ENCODE assay signal across 22 cellular contexts in the genomic region with DNA sequence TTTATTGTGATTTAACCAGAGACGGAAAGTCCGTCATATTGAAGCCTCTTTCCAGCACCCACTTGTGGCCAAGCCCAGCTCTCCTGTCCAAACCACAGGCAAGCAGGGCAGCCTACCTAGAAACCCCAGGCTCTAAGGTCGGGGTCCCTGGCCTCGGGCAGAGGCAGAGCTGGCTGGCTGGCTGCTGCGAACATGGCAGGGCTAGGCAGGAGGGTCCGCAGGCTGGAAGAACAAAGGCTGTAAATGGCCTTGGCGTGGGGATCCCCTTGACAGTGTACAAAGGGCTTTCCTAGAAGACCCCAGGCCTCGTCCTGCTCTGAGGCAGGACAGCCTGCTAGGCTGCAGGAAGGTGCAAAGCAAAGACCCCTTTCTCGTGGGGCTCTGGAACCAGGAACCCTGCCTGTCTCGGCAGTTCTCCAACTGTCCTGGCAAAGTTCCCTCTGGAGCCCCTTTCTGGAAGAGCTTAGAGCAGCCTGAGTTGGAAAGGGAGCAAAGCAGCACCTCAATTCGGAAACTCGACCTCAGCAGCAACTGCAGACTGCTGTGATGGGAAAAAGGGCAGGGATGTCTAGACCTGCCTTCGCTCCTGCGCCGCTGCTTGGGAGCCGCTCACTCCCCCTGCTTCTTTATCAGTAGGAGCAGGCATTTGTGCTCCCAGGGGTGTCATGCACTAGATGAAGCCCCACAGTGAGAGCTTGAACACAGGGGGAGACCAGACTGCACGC. TPM values are rescaled to one million over a fixed set of nuclear protein-coding genes. Genes with fewer than 3 reads are reported as not detected.
DNase-seq lines count a peak whose midpoint lies in the region; ATAC-seq, FAIRE-seq and TF ChIP-seq lines count a peak whose summit lies in the region.
"Had no signal": no experiment of that assay in that cellular context is flagged by ENCODE, and none has a peak within 500 bp of the region (broad histone marks: within the 10 kb centered on the region; RNA-seq: fewer than 3 reads in every experiment).

No MANE protein-coding gene starts in this region.

- H3K4me3 Mint-ChIP-seq in activated T-cell treated with anti-CD3 and anti-CD28 coated beads, Interleukin-2, amount 50 U/mL, for 24 hours, result no peak overlapping the region
- H3K4me3 Mint-ChIP-seq in type B pancreatic cell, result no peak overlapping the region
- H3K4me3 Mint-ChIP-seq: activated naive CD4-positive, alpha-beta T cell treated with anti-CD3 and anti-CD28 coated beads, Interleukin-2, amount 50 U/mL, for 24 hours; activated T-helper 1 cell treated with anti-CD3 and anti-CD28 coated beads, Interleukin-12 subunit alpha, Interleukin-12 subunit beta, Interleukin-2, Interleukin-4 antibody, amounts not matched to agents 30 ng/mL and 10 ng/mL and 1 ng/mL, durations not matched to agents 14 hours and 24 hours and 36 hours; CD14-positive monocyte; HFFc6 had no signal

- DNase-seq in activated T-cell treated with anti-CD3 and anti-CD28 coated beads, Interleukin-2, amount 50 U/mL, for 24 hours, result no peak
- no peak for DNase-seq in activated T-cell treated with anti-CD3 and anti-CD28 coated beads, Interleukin-2, amount 50 U/mL, for 48 hours
- DNase-seq in kidney (peak; percentile 52), type B pancreatic cell (ENCODE audit: extremely low spot score, unreplicated experiment) (no peak), mesendoderm (no peak)
- DNase-seq: activated CD4-positive, CD25-positive, alpha-beta regulatory T cell; cerebellar nuclear complex; effector CD8-positive, alpha-beta T cell; HFFc6; NCI-H1048; NCI-H187 treated with DMSO at 0.1 percent for 48 hours had no signal

- H3K4me1 ChIP-seq in kidney (ENCODE audit: control insufficient read depth in 1 of 2, insufficient read depth in 1 of 2, low read depth in 1 of 2, low read length in 2 of 2) (peaks cover 0 to 2% of the 10 kb centered on the region in 2 donors), mesendoderm (ENCODE audit: control insufficient read depth, low read depth, low read length) (no peaks in the 10 kb centered on the region)

- no peak overlapping the region for H2BK120ac ChIP-seq in mesendoderm (ENCODE audit: low read depth, low read length)

- H3F3A ChIP-seq in SU-DHL-6 (ENCODE audit: insufficient read depth), result peaks cover 7% of the 10 kb centered on the region; the same call in 1 of the 2 replicates

- H3K79me1 ChIP-seq in mesendoderm (ENCODE audit: low read length), result peaks cover 5% of the 10 kb centered on the region

- no peak overlapping the region for H2AFZ ChIP-seq in SU-DHL-6 (ENCODE audit: low read depth, low read length, severe bottlenecking)

- no peak overlapping the region for H3K18ac ChIP-seq in mesendoderm (ENCODE audit: low read length)

- WGBS in mesendoderm (ENCODE audit: extremely low coverage, insufficient coverage, low lambda C conversion rate), result no CpG with 5 or more reads among the region's 17 CpGs

- H3K56ac ChIP-seq in mesendoderm (ENCODE audit: low read length), result no peak overlapping the region

- H2BK15ac ChIP-seq in mesendoderm (replicated peaks; ENCODE audit: low read depth), result no peak overlapping the region

- H4K8ac ChIP-seq in mesendoderm (ENCODE audit: low read depth, low read length), result no peak overlapping the region

- no peaks in the 10 kb centered on the region for H3K9me3 Mint-ChIP-seq in activated T-cell treated with anti-CD3 and anti-CD28 coated beads, Interleukin-2, amount 50 U/mL, for 24 hours
- H3K9me3 Mint-ChIP-seq in type B pancreatic cell, result no peaks in the 10 kb centered on the region
- H3K9me3 Mint-ChIP-seq: activated naive CD4-positive, alpha-beta T cell treated with anti-CD3 and anti-CD28 coated beads, Interleukin-2, amount 50 U/mL, for 24 hours; activated T-helper 1 cell treated with anti-CD3 and anti-CD28 coated beads, Interleukin-12 subunit alpha, Interleukin-12 subunit beta, Interleukin-2, Interleukin-4 antibody, amounts not matched to agents 30 ng/mL and 10 ng/mL and 1 ng/mL, durations not matched to agents 14 hours and 24 hours and 36 hours; CD14-positive monocyte; HFFc6 had no signal

- no peak overlapping the region for H2AK5ac ChIP-seq in mesendoderm (ENCODE audit: low read length)

- H3K27me3 ChIP-seq in SU-DHL-6 (ENCODE audit: low read length), result no peaks in the 10 kb centered on the region
- H3K27me3 ChIP-seq in mesendoderm (ENCODE audit: insufficient read depth, low read length, poor library complexity), result no peaks in the 10 kb centered on the region

- intact Hi-C loops in kidney (cut with DNase I), result no loop called here

- H3K4me2 ChIP-seq in SU-DHL-6 (ENCODE audit: low read depth, low read length, poor library complexity, severe bottlenecking) (no peak overlapping the region), mesendoderm (ENCODE audit: low read length) (no peak overlapping the region)

- H3K4me3 ChIP-seq in SU-DHL-6 (ENCODE audit: insufficient read depth, low read length, poor library complexity, severe bottlenecking), result no peak overlapping the region
- no peak overlapping the region for H3K4me3 ChIP-seq in kidney (ENCODE audit: low read length in 2 of 2)
- H3K4me3 ChIP-seq in mesendoderm (ENCODE audit: low read length), result no peak overlapping the region
- H3K4me3 ChIP-seq: lung had no signal

- no peaks in the 10 kb centered on the region for H3K36me3 ChIP-seq in SU-DHL-6 (ENCODE audit: low read length)
- H3K36me3 ChIP-seq in kidney (ENCODE audit: control insufficient read depth in 1 of 2, insufficient read depth in 2 of 2, low read length in 2 of 2), result peaks cover 5 to 10% of the 10 kb centered on the region in 2 donors
- H3K36me3 ChIP-seq in mesendoderm (ENCODE audit: control insufficient read depth, insufficient read depth, low read length), result no peaks in the 10 kb centered on the region

- no peaks in the 10 kb centered on the region for H3K9me3 ChIP-seq in SU-DHL-6 (ENCODE audit: insufficient read depth, low read length)
- no peaks in the 10 kb centered on the region for H3K9me3 ChIP-seq in kidney (ENCODE audit: control insufficient read depth in 1 of 2, low read length in 2 of 2)

- peak overlapping the region; percentile 51 for H3K27ac ChIP-seq in SU-DHL-6 (ENCODE audit: low read depth, low read length)
- H3K27ac ChIP-seq in kidney (ENCODE audit: low read depth in 2 of 2, low read length in 2 of 2), result no peak overlapping the region
- no peak overlapping the region for H3K27ac ChIP-seq in mesendoderm (ENCODE audit: low read depth, low read length)

- no peaks in the 10 kb centered on the region for H3K9me2 ChIP-seq in SU-DHL-6 (replicated peaks; ENCODE audit: insufficient read depth, low read length)

- H3K27ac Mint-ChIP-seq in activated T-cell treated with anti-CD3 and anti-CD28 coated beads, Interleukin-2, amount 50 U/mL, for 24 hours, result peak overlapping the region; percentile 83
- H3K27ac Mint-ChIP-seq in type B pancreatic cell, result peak overlapping the region; percentile 12
- H3K27ac Mint-ChIP-seq: activated naive CD4-positive, alpha-beta T cell treated with anti-CD3 and anti-CD28 coated beads, Interleukin-2, amount 50 U/mL, for 24 hours; activated T-helper 1 cell treated with anti-CD3 and anti-CD28 coated beads, Interleukin-12 subunit alpha, Interleukin-12 subunit beta, Interleukin-2, Interleukin-4 antibody, amounts not matched to agents 30 ng/mL and 10 ng/mL and 1 ng/mL, durations not matched to agents 14 hours and 24 hours and 36 hours; HFFc6 had no signal

- H3K27me3 Mint-ChIP-seq in activated T-cell treated with anti-CD3 and anti-CD28 coated beads, Interleukin-2, amount 50 U/mL, for 24 hours, result no peaks in the 10 kb centered on the region
- H3K27me3 Mint-ChIP-seq in type B pancreatic cell, result no peaks in the 10 kb centered on the region
- H3K27me3 Mint-ChIP-seq: activated naive CD4-positive, alpha-beta T cell treated with anti-CD3 and anti-CD28 coated beads, Interleukin-2, amount 50 U/mL, for 24 hours had no signal

- H3K4me1 Mint-ChIP-seq in activated T-cell treated with anti-CD3 and anti-CD28 coated beads, Interleukin-2, amount 50 U/mL, for 24 hours (ENCODE audit: low read depth), result peaks cover under 1% of the 10 kb centered on the region
- H3K4me1 Mint-ChIP-seq in type B pancreatic cell (ENCODE audit: unreplicated experiment), result peaks cover 16% of the 10 kb centered on the region

- H3K79me2 ChIP-seq in SU-DHL-6 (ENCODE audit: insufficient read depth, low read length) (peaks cover 6% of the 10 kb centered on the region; the same call in 1 of the 2 replicates), mesendoderm (ENCODE audit: control insufficient read depth, insufficient read depth, low read length) (no peaks in the 10 kb centered on the region)

- H3K23ac ChIP-seq in mesendoderm (ENCODE audit: low read length), result no peak overlapping the region

- TF ChIP-seq CTCF in SU-DHL-6 (IDR thresholded peaks at IDR 0.05; ENCODE audit: insufficient read depth, low read length, poor library complexity, severe bottlenecking), result no peak
- no peak for TF ChIP-seq CTCF in kidney (IDR thresholded peaks at IDR 0.05; ENCODE audit: borderline replicate concordance, extremely low read depth, insufficient read depth)
- no peak for TF ChIP-seq CTCF in type B pancreatic cell (conservative IDR thresholded peaks at IDR 0.05)

- no peaks in the 10 kb centered on the region for H4K20me1 ChIP-seq in SU-DHL-6 (ENCODE audit: low read depth, low read length)

- no peak overlapping the region for H2BK5ac ChIP-seq in mesendoderm (ENCODE audit: low read length)

- ATAC-seq in GM19397 (IDR thresholded peaks at IDR 0.05; ENCODE audit: unreplicated experiment), result no peak
- no peak for ATAC-seq in activated CD4-positive, CD25-positive, alpha-beta regulatory T cell treated with anti-CD3 and anti-CD28 coated beads, Interleukin-2, amount 50 U/mL, for 24 hours
- ATAC-seq: esophagus mucosa had no signal

- H3K4ac ChIP-seq in mesendoderm (ENCODE audit: low read depth, low read length), result no peak overlapping the region

- peaks cover 77% of the 10 kb centered on the region for H3K36me3 Mint-ChIP-seq in activated T-cell treated with anti-CD3 and anti-CD28 coated beads, Interleukin-2, amount 50 U/mL, for 24 hours (ENCODE audit: low read depth)
- peaks cover 28% of the 10 kb centered on the region for H3K36me3 Mint-ChIP-seq in type B pancreatic cell

- H4K5ac ChIP-seq in mesendoderm (ENCODE audit: low read length), result no peak overlapping the region

- FAIRE-seq in kidney (lab: Jason Lieb, UNC), result no peak
- FAIRE-seq: astrocyte, G401.6, keratinocyte had no signal

- H3K9ac ChIP-seq in SU-DHL-6 (ENCODE audit: low read length), result peak overlapping the region; percentile 8; the same call in 1 of the 2 replicates
- H3K9ac ChIP-seq in kidney (ENCODE audit: low read length in 2 of 2), result no peak overlapping the region
- no peak overlapping the region for H3K9ac ChIP-seq in mesendoderm (ENCODE audit: low read length)

RNA-seq across cellular contexts. Expression of gene CALML4, which starts 8.5 kb away (rescaled TPM):
- 17.4 TPM for total RNA-seq in kidney
- polyA plus RNA-seq in kidney (ENCODE audit: insufficient read depth, low read depth, low replicate concordance), result 54.7 TPM
- 8.9 and 9.4 TPM in 2 replicates for total RNA-seq in type B pancreatic cell (ENCODE audit: low replicate concordance)
- polyA plus RNA-seq in mesendoderm (2013, experiment 1 of 2), result 9.8 TPM
- 10.0 TPM for polyA plus RNA-seq in mesendoderm (2013, experiment 2 of 2)

RNA-seq across cellular contexts. Expression of gene CLN6, which starts 32.9 kb away (rescaled TPM):
- total RNA-seq in kidney, result 36.6 TPM
- 30.8 TPM for polyA plus RNA-seq in kidney (ENCODE audit: insufficient read depth, low read depth, low replicate concordance)
- total RNA-seq in type B pancreatic cell (ENCODE audit: low replicate concordance), result 29.5 and 43.0 TPM in 2 replicates
- 53.2 TPM for polyA plus RNA-seq in mesendoderm (2013, experiment 1 of 2)
- polyA plus RNA-seq in mesendoderm (2013, experiment 2 of 2), result 52.3 TPM
